ENCODE assay signal across 8 cellular contexts in genomic region chr5:139402561-139403158, GRCh38. TPM values are rescaled to one million over a fixed set of nuclear protein-coding genes. Genes with fewer than 3 reads are reported as not detected.
A peak's percentile ranks its signal among the peaks of the same experiment; 100 is the strongest.
DNase-seq lines count a peak whose midpoint lies in the region; ATAC-seq, FAIRE-seq and TF ChIP-seq lines count a peak whose summit lies in the region.

No MANE protein-coding gene starts in this region.

- no peak for FAIRE-seq in RCC 7860 (lab: Jason Lieb, UNC)

- DNase-seq in AG08396 (ENCODE audit: low spot score) (peak; percentile 29), SK-MEL-5 (ENCODE audit: low read depth, low spot score) (peak; percentile 65), fibroblast of mammary gland (ENCODE audit: low read depth) (no peak), cerebellar nuclear complex (lab: John Stamatoyannopoulos, UW) (no peak), RCC 7860 (ENCODE audit: low spot score) (no peak)
- no peak for DNase-seq in stimulated activated effector memory CD8-positive, alpha-beta T cell treated with anti-CD3 and anti-CD28 coated beads, Interleukin-12 subunit alpha, Interleukin-12 subunit beta, amount 100 ng/mL, for 72 hours (ENCODE audit: low spot score in 2 of 2)

- peak overlapping the region; percentile 98 for H3K27ac Mint-ChIP-seq in stimulated activated effector memory CD8-positive, alpha-beta T cell treated with anti-CD3 and anti-CD28 coated beads, Interleukin-12 subunit alpha, Interleukin-12 subunit beta, amount 100 ng/mL, for 72 hours

- peaks cover 23% of the 10 kb centered on the region for H3K36me3 Mint-ChIP-seq in stimulated activated effector memory CD8-positive, alpha-beta T cell treated with anti-CD3 and anti-CD28 coated beads, Interleukin-12 subunit alpha, Interleukin-12 subunit beta, amount 100 ng/mL, for 72 hours

- no peak for ATAC-seq in stimulated activated effector memory CD8-positive, alpha-beta T cell treated with anti-CD3 and anti-CD28 coated beads, Interleukin-12 subunit alpha, Interleukin-12 subunit beta, amount 100 ng/mL, for 72 hours
- ATAC-seq in HG02852 (IDR thresholded peaks at IDR 0.05; ENCODE audit: unreplicated experiment) = no peak

- H3K4me1 Mint-ChIP-seq in stimulated activated effector memory CD8-positive, alpha-beta T cell treated with anti-CD3 and anti-CD28 coated beads, Interleukin-12 subunit alpha, Interleukin-12 subunit beta, amount 100 ng/mL, for 72 hours = peaks cover 45% of the 10 kb centered on the region

- peak; percentile 69 for TF ChIP-seq CTCF in GM12872 (IDR thresholded peaks at IDR 0.05; ENCODE audit: insufficient read depth, low read depth, low read length)
- peak; percentile 41 for TF ChIP-seq CTCF in fibroblast of mammary gland (conservative IDR thresholded peaks at IDR 0.05; ENCODE audit: control insufficient read depth, insufficient read depth, low read depth, low read length)

- H3K4me3 Mint-ChIP-seq in stimulated activated effector memory CD8-positive, alpha-beta T cell treated with anti-CD3 and anti-CD28 coated beads, Interleukin-12 subunit alpha, Interleukin-12 subunit beta, amount 100 ng/mL, for 72 hours = peak overlapping the region; percentile 87

- H3K9me3 Mint-ChIP-seq in stimulated activated effector memory CD8-positive, alpha-beta T cell treated with anti-CD3 and anti-CD28 coated beads, Interleukin-12 subunit alpha, Interleukin-12 subunit beta, amount 100 ng/mL, for 72 hours = no peaks in the 10 kb centered on the region

- in situ Hi-C loops in SK-MEL-5 (cut with HindIII; ENCODE audit: low pct_unique_long_range_greater_than_20kb, low sequenced_read_pairs) = loop anchor here (25.0 kb wide), 1 partner anchor 160 kb away; the partner anchor contains the start of gene UBE2D2

- no peak overlapping the region for H3K4me3 ChIP-seq in fibroblast of mammary gland (ENCODE audit: control insufficient read depth, low read depth, low read length)

RNA-seq across cellular contexts. Expression of gene SPATA24, which starts 1.2 kb away (rescaled TPM):
- 9.7 and 13.3 TPM in 2 replicates for total RNA-seq in SK-MEL-5 (2014; rRNA removed; shearing (Covaris generic))
- polyA plus RNA-seq in SK-MEL-5 (2015; cell fraction: cytosol; rRNA removed) = 2.9 and 6.2 TPM in 2 replicates
- polyA plus RNA-seq in SK-MEL-5 (2015; cell fraction: nucleus; rRNA removed) = 1.5 and 6.9 TPM in 2 replicates

RNA-seq across cellular contexts. Expression of gene PROB1, which starts 7.8 kb away (rescaled TPM):
- 0.03 and 0.19 TPM in 2 replicates for total RNA-seq in SK-MEL-5 (2014; rRNA removed; shearing (Covaris generic))
- polyA plus RNA-seq in SK-MEL-5 (2015; cell fraction: cytosol; rRNA removed) = 0.07 and 0.16 TPM in 2 replicates
- 1.2 and 1.7 TPM in 2 replicates for polyA plus RNA-seq in SK-MEL-5 (2015; cell fraction: nucleus; rRNA removed)

RNA-seq across cellular contexts. Expression of gene MZB1, which starts 12.9 kb away (rescaled TPM):
- total RNA-seq in SK-MEL-5 (2014; rRNA removed; shearing (Covaris generic)) = not detected in 2 replicates
- not detected in 2 replicates for polyA plus RNA-seq in SK-MEL-5 (2015; cell fraction: cytosol; rRNA removed)
- polyA plus RNA-seq in SK-MEL-5 (2015; cell fraction: nucleus; rRNA removed) = 0.28 TPM in 1 of 2 replicates, not detected in the other

RNA-seq across cellular contexts. Expression of gene SLC23A1, which starts 19.6 kb away (rescaled TPM):
- not detected in 2 replicates for total RNA-seq in SK-MEL-5 (2014; rRNA removed; shearing (Covaris generic))
- 0.05 TPM in 1 of 2 replicates, not detected in the other for polyA plus RNA-seq in SK-MEL-5 (2015; cell fraction: cytosol; rRNA removed)
- not detected in 2 replicates for polyA plus RNA-seq in SK-MEL-5 (2015; cell fraction: nucleus; rRNA removed)

RNA-seq across cellular contexts. Expression of gene DNAJC18, which starts 36.7 kb away (rescaled TPM):
- total RNA-seq in SK-MEL-5 (2014; rRNA removed; shearing (Covaris generic)) = 6.0 and 9.0 TPM in 2 replicates
- 5.3 and 7.5 TPM in 2 replicates for polyA plus RNA-seq in SK-MEL-5 (2015; cell fraction: cytosol; rRNA removed)
- 1.9 and 2.3 TPM in 2 replicates for polyA plus RNA-seq in SK-MEL-5 (2015; cell fraction: nucleus; rRNA removed)

Comparison
In these comparisons a context has a peak if more than half of its experiments do, and no peak if none do; other contexts are left out.
1. DNase-seq: peak in AG08396 (single experiment) and SK-MEL-5 (single experiment); none in fibroblast of mammary gland (single experiment), stimulated activated effector memory CD8-positive, alpha-beta T cell treated with anti-CD3 and anti-CD28 coated beads, Interleukin-12 subunit alpha, Interleukin-12 subunit beta, amount 100 ng/mL, for 72 hours (0 of 2), cerebellar nuclear complex (0 of 2) and RCC 7860 (single experiment).